11 cellular contexts compared by ENCODE assay signal in genomic region chr7:142795339-142795863, GRCh38. TPM values are rescaled to one million over a fixed set of nuclear protein-coding genes. Genes with fewer than 3 reads are reported as not detected.
DNase-seq lines count a peak whose midpoint lies in the region; ATAC-seq, FAIRE-seq and TF ChIP-seq lines count a peak whose summit lies in the region.
"Had no signal": no experiment of that assay in that cellular context is flagged by ENCODE, and none has a peak within 500 bp of the region (broad histone marks: within the 10 kb centered on the region; RNA-seq: fewer than 3 reads in every experiment).

No MANE protein-coding gene starts in this region.

- no peak overlapping the region for H2BK5ac ChIP-seq in trophoblast cell (ENCODE audit: low read depth, low read length, poor library complexity)

- H3K36me3 Mint-ChIP-seq in activated B cell treated with CpG ODN at 0.5 μM for 24 hours (ENCODE audit: low read depth) (peaks cover 43% of the 10 kb centered on the region), astrocyte (ENCODE audit: low read depth, unreplicated experiment) (no peaks in the 10 kb centered on the region)

- no peak overlapping the region for H3K14ac ChIP-seq in trophoblast cell (ENCODE audit: low read length)

- H3K9me3 Mint-ChIP-seq in activated B cell treated with CpG ODN at 0.5 μM for 24 hours: no peaks in the 10 kb centered on the region
- no peaks in the 10 kb centered on the region for H3K9me3 Mint-ChIP-seq in astrocyte (ENCODE audit: unreplicated experiment)

- no peak overlapping the region for H2BK120ac ChIP-seq in trophoblast cell (ENCODE audit: insufficient read depth, low read length, poor library complexity)

- peaks cover 48% of the 10 kb centered on the region for H3K79me2 ChIP-seq in astrocyte (ENCODE audit: insufficient read depth, low read length)
- H3K79me2 ChIP-seq in trophoblast cell (ENCODE audit: control insufficient read depth, insufficient read depth, low read length, poor library complexity): peaks cover 2% of the 10 kb centered on the region

- H3K9me3 ChIP-seq in astrocyte (ENCODE audit: insufficient read depth, low read depth, low read length) (no peaks in the 10 kb centered on the region), trophoblast cell (ENCODE audit: insufficient read depth, low read depth, low read length) (peaks cover 4% of the 10 kb centered on the region), upper lobe of right lung (no peaks in the 10 kb centered on the region)
- H3K9me3 ChIP-seq: left ventricle myocardium inferior had no signal

- ATAC-seq in activated B cell treated with CpG ODN at 0.5 μM for 24 hours (ENCODE audit: low read depth): peak; percentile 23
- ATAC-seq in upper lobe of right lung: no peak

- peak overlapping the region; percentile 96 for H3K4me2 ChIP-seq in astrocyte (ENCODE audit: low read length)
- no peak overlapping the region for H3K4me2 ChIP-seq in trophoblast cell (ENCODE audit: low read length)

- no peak for FAIRE-seq in astrocyte (lab: Jason Lieb, UNC)

- H3K4me1 Mint-ChIP-seq in activated B cell treated with CpG ODN at 0.5 μM for 24 hours (peaks cover 84% of the 10 kb centered on the region), astrocyte (ENCODE audit: low read depth, unreplicated experiment) (peaks cover 64% of the 10 kb centered on the region)

- H4K91ac ChIP-seq in trophoblast cell (ENCODE audit: low read depth, low read length): no peak overlapping the region

- H2AK5ac ChIP-seq in trophoblast cell (ENCODE audit: low read length): no peak overlapping the region

- H3K27me3 ChIP-seq in H7 (ENCODE audit: control insufficient read depth, insufficient read depth, low read length) (peaks cover 47% of the 10 kb centered on the region), astrocyte (ENCODE audit: insufficient read depth, low read length) (peaks cover 3% of the 10 kb centered on the region), trophoblast cell (ENCODE audit: insufficient read depth, low read length) (peaks cover 27% of the 10 kb centered on the region), upper lobe of right lung (peaks cover 52% of the 10 kb centered on the region)

- CTCF ChIA-PET in activated B cell treated with CpG ODN at 0.5 μM for 24 hours (lab: Charles Lee): interaction anchor here (1.3 to 21.3 kb wide), 3 partner anchors 10 to 59 kb away, joined by 5 to 571 read pairs (median 109); no protein-coding TSS in a partner anchor

- no peaks in the 10 kb centered on the region for H3K79me1 ChIP-seq in trophoblast cell (ENCODE audit: low read length)

- H2BK12ac ChIP-seq in trophoblast cell (ENCODE audit: low read length): no peak overlapping the region

- H3K27me3 Mint-ChIP-seq in activated B cell treated with CpG ODN at 0.5 μM for 24 hours (no peaks in the 10 kb centered on the region), astrocyte (ENCODE audit: low read depth, unreplicated experiment) (peaks cover 20% of the 10 kb centered on the region)

- no peak overlapping the region for H3K4ac ChIP-seq in trophoblast cell (ENCODE audit: low read depth, low read length)

- no peak overlapping the region for H3K18ac ChIP-seq in trophoblast cell (ENCODE audit: low read length)

- WGBS in trophoblast cell (ENCODE audit: extremely low coverage, insufficient coverage, insufficient read length): no CpG with 5 or more reads among the region's 5 CpGs

- H3K9ac ChIP-seq in astrocyte (ENCODE audit: low read length) (peak overlapping the region; percentile 89), trophoblast cell (ENCODE audit: low read length) (no peak overlapping the region)

- H3K4me3 Mint-ChIP-seq in activated B cell treated with CpG ODN at 0.5 μM for 24 hours: peak overlapping the region; percentile 97
- H3K4me3 Mint-ChIP-seq in astrocyte (ENCODE audit: unreplicated experiment): peak overlapping the region; percentile 92

- no peak overlapping the region for H3K4me3 ChIP-seq in H7 (ENCODE audit: insufficient read depth, low read depth, low read length)
- no peak overlapping the region for H3K4me3 ChIP-seq in astrocyte (ENCODE audit: insufficient read depth, low read depth, low read length)
- peak overlapping the region; percentile 21 for H3K4me3 ChIP-seq in trophoblast cell (ENCODE audit: low read depth, low read length)
- H3K4me3 ChIP-seq in upper lobe of right lung: no peak overlapping the region
- H3K4me3 ChIP-seq: left ventricle myocardium inferior had no signal

- peak; percentile 79 for DNase-seq in H7
- DNase-seq in activated B cell treated with CpG ODN at 0.5 μM for 24 hours: no peak
- DNase-seq in astrocyte (ENCODE audit: low read depth): no peak
- no peak for DNase-seq in trophoblast cell
- DNase-seq in NCI-H1694 treated with DMSO at 0.1 percent for 48 hours (lab: John Stamatoyannopoulos, UW): no peak
- no peak for DNase-seq in upper lobe of right lung
- DNase-seq in NAMALWA (ENCODE audit: low spot score): no peak
- no peak for DNase-seq in NCI-H345 treated with DMSO at 0.1 percent for 48 hours (lab: John Stamatoyannopoulos, UW; ENCODE audit: unreplicated experiment)
- DNase-seq: DMS79 treated with DMSO at 0.1 percent for 48 hours, left ventricle myocardium inferior, NCI-H2171 had no signal

- intact Hi-C loops in activated B cell treated with CpG ODN at 0.5 μM for 24 hours (cut with micrococcal nuclease) (loop anchor here (1.0 kb wide), 1 partner anchor 12 kb away; no protein-coding TSS in a partner anchor), upper lobe of right lung (cut with DNase I) (no loop called here)

- H4K12ac ChIP-seq in trophoblast cell (ENCODE audit: low read depth, low read length): no peak overlapping the region

- H2AFZ ChIP-seq in astrocyte (ENCODE audit: low read depth, low read length) (no peak overlapping the region), trophoblast cell (ENCODE audit: insufficient read depth, low read length, poor library complexity) (no peak overlapping the region)

- H4K8ac ChIP-seq in trophoblast cell (ENCODE audit: low read depth, low read length): no peak overlapping the region

- H3K27ac Mint-ChIP-seq in activated B cell treated with CpG ODN at 0.5 μM for 24 hours (peak overlapping the region; percentile 99), astrocyte (ENCODE audit: unreplicated experiment) (no peak overlapping the region)

- H3K4me1 ChIP-seq in astrocyte (ENCODE audit: insufficient read depth, low read length) (peaks cover 32% of the 10 kb centered on the region), trophoblast cell (ENCODE audit: control insufficient read depth in 1 of 2, insufficient read depth in 2 of 2, low read length in 2 of 2) (peaks cover 9 to 14% of the 10 kb centered on the region in 2 experiments), upper lobe of right lung (peaks cover 15% of the 10 kb centered on the region)

- POLR2A ChIA-PET in activated B cell treated with CpG ODN at 0.5 μM for 24 hours (lab: Charles Lee): interaction anchor here (1.1 to 20.4 kb wide), 5 partner anchors 10 to 220 kb away, joined by 3 to 1916 read pairs (median 38); partner anchors contain the start of gene EPHB6

- no peaks in the 10 kb centered on the region for H3K36me3 ChIP-seq in H7 (replicated peaks; ENCODE audit: control insufficient read depth, insufficient read depth, low read length)
- H3K36me3 ChIP-seq in astrocyte (ENCODE audit: insufficient read depth, low read length): no peaks in the 10 kb centered on the region
- no peaks in the 10 kb centered on the region for H3K36me3 ChIP-seq in trophoblast cell (ENCODE audit: control insufficient read depth in 1 of 2, insufficient read depth in 2 of 2, low read length in 2 of 2)
- no peaks in the 10 kb centered on the region for H3K36me3 ChIP-seq in upper lobe of right lung
- H3K36me3 ChIP-seq: left ventricle myocardium inferior had no signal

- H3K27ac ChIP-seq in astrocyte (ENCODE audit: low read depth, low read length): peak overlapping the region; percentile 82
- no peak overlapping the region for H3K27ac ChIP-seq in trophoblast cell (ENCODE audit: low read depth, low read length)
- H3K27ac ChIP-seq in upper lobe of right lung: no peak overlapping the region
- H3K27ac ChIP-seq: left ventricle myocardium inferior had no signal

- H3K23ac ChIP-seq in trophoblast cell (ENCODE audit: low read length): no peak overlapping the region

- no peaks in the 10 kb centered on the region for H4K20me1 ChIP-seq in astrocyte (ENCODE audit: insufficient read depth, low read length)

- TF ChIP-seq CTCF in activated B cell treated with CpG ODN at 0.5 μM for 24 hours (IDR thresholded peaks at IDR 0.05) (no peak), astrocyte (IDR thresholded peaks at IDR 0.05; ENCODE audit: insufficient read depth, low read depth, low read length) (no peak), upper lobe of right lung (IDR thresholded peaks at IDR 0.05) (no peak)

RNA-seq across cellular contexts. Expression of gene PRSS2, which starts 24.6 kb away (rescaled TPM):
- 0.97 TPM in 1 of 2 replicates, not detected in the other for total RNA-seq in H7 (2014; rRNA removed; shearing (Covaris generic))
- not detected in 2 replicates for total RNA-seq in activated B cell treated with CpG ODN at 0.5 μM for 24 hours
- total RNA-seq in astrocyte: not detected in 2 replicates
- polyA plus RNA-seq in trophoblast cell (2013): not detected in 2 replicates
- total RNA-seq in upper lobe of right lung: not detected
- total RNA-seq: left ventricle myocardium inferior had no signal

RNA-seq across cellular contexts. Expression of gene PRSS1, which starts 46.1 kb away (rescaled TPM):
- 0.62 and 0.96 TPM in 2 replicates for total RNA-seq in H7 (2014; rRNA removed; shearing (Covaris generic))
- total RNA-seq in activated B cell treated with CpG ODN at 0.5 μM for 24 hours (not detected in 2 replicates), astrocyte (not detected in 2 replicates), upper lobe of right lung (not detected)
- 0.04 and 0.19 TPM in 2 replicates for polyA plus RNA-seq in trophoblast cell (2013)
- total RNA-seq: left ventricle myocardium inferior had no signal

RNA-seq across cellular contexts. Expression of gene EPHB6, which starts 59.5 kb away (rescaled TPM):
- total RNA-seq in H7 (2014; rRNA removed; shearing (Covaris generic)): 4.0 and 8.8 TPM in 2 replicates
- total RNA-seq in activated B cell treated with CpG ODN at 0.5 μM for 24 hours (20.9 and 21.4 TPM in 2 replicates), astrocyte (15.7 and 16.2 TPM in 2 replicates), upper lobe of right lung (12.8 TPM)
- polyA plus RNA-seq in trophoblast cell (2013): 21.5 and 25.0 TPM in 2 replicates
